8 cellular contexts compared by ENCODE assay signal in genomic region chr11:122727101-122727929, GRCh38.
A peak's percentile ranks its signal among the peaks of the same experiment; 100 is the strongest.
DNase-seq lines count a peak whose midpoint lies in the region; ATAC-seq lines count a peak whose summit lies in the region.

No MANE protein-coding gene starts in this region.

- no peaks in the 10 kb centered on the region for H3K9me3 Mint-ChIP-seq in naive thymus-derived CD8-positive, alpha-beta T cell

- H3K27me3 Mint-ChIP-seq in naive thymus-derived CD8-positive, alpha-beta T cell: no peaks in the 10 kb centered on the region

- H3K27ac Mint-ChIP-seq in naive thymus-derived CD8-positive, alpha-beta T cell: peak overlapping the region; percentile 93 to 99 (median 98)

- ATAC-seq in HG03103 (IDR thresholded peaks at IDR 0.05; ENCODE audit: low read depth, unreplicated experiment): peak; percentile 63
- ATAC-seq in naive thymus-derived CD8-positive, alpha-beta T cell: peak; percentile 78 to 79
- ATAC-seq in esophagus mucosa: no peak

- H3K4me1 Mint-ChIP-seq in naive thymus-derived CD8-positive, alpha-beta T cell: peaks cover 45 to 86% (median 79%) of the 10 kb centered on the region in 4 donors

- POLR2A ChIA-PET in naive thymus-derived CD8-positive, alpha-beta T cell (lab: Charles Lee): interaction anchor here (0.9 to 4.7 kb wide), 11 partner anchors 10 to 71 kb away, joined by 3 to 54 read pairs (median 6); partner anchors contain the start of gene UBASH3B

- DNase-seq in NOMO-1 (lab: John Stamatoyannopoulos, UW; ENCODE audit: unreplicated experiment in 2 of 2): peak; percentile 36 to 51
- DNase-seq in NOMO-1 treated with dmso at 0.1 percent for 144 hours (lab: John Stamatoyannopoulos, UW; ENCODE audit: unreplicated experiment): no peak
- DNase-seq in activated T-cell treated with anti-CD3 and anti-CD28 coated beads, Interleukin-2, amount 50 U/mL, for 48 hours: peak; percentile 58 to 62
- peak in 6 of 10 donors; percentile 9 to 55 (median 32) for DNase-seq in naive thymus-derived CD8-positive, alpha-beta T cell
- no peak for DNase-seq in DMS79 treated with DMSO at 0.1 percent for 48 hours (lab: John Stamatoyannopoulos, UW)
- DNase-seq in SHP77 (lab: John Stamatoyannopoulos, UW): no peak

- peaks cover 0 to 6% (median 3%) of the 10 kb centered on the region in 3 donors for H3K36me3 Mint-ChIP-seq in naive thymus-derived CD8-positive, alpha-beta T cell

- H3K4me3 Mint-ChIP-seq in naive thymus-derived CD8-positive, alpha-beta T cell: peak overlapping the region; percentile 76 to 97 (median 86)

Comparison
In these comparisons a context has a peak if more than half of its experiments do, and no peak if none do; other contexts are left out.
1. DNase-seq: peak in NOMO-1 (2 of 2), activated T-cell treated with anti-CD3 and anti-CD28 coated beads, Interleukin-2, amount 50 U/mL, for 48 hours (2 of 2) and naive thymus-derived CD8-positive, alpha-beta T cell (6 of 10); none in NOMO-1 treated with dmso at 0.1 percent for 144 hours (single experiment), DMS79 treated with DMSO at 0.1 percent for 48 hours (single experiment) and SHP77 (0 of 2).